Comparison of ENCODE assay signal across 8 cellular contexts in genomic region chr12:79689041-79689476, GRCh38. TPM values are rescaled to one million over a fixed set of nuclear protein-coding genes. Genes with fewer than 3 reads are reported as not detected.
A peak's percentile ranks its signal among the peaks of the same experiment; 100 is the strongest.
DNase-seq lines count a peak whose midpoint lies in the region; ATAC-seq and TF ChIP-seq lines count a peak whose summit lies in the region.

No MANE protein-coding gene starts in this region.

- peak overlapping the region; percentile 89 for H3K4me3 ChIP-seq in GM06990 (replicated peaks; ENCODE audit: low read depth, low read length)
- H3K4me3 ChIP-seq in breast epithelium: peak overlapping the region; percentile 77 to 98 (median 92)
- H3K4me3 ChIP-seq in mucosa of rectum (ENCODE audit: low read length in 2 of 2): peak overlapping the region; percentile 90 to 95

- no peak for ATAC-seq in HG03432 (IDR thresholded peaks at IDR 0.05; ENCODE audit: unreplicated experiment)

- TF ChIP-seq CTCF in GM06990 (IDR thresholded peaks at IDR 0.05; ENCODE audit: insufficient read depth, low read length, poor library complexity, severe bottlenecking) (no peak), breast epithelium (IDR thresholded peaks at IDR 0.05) (no peak)

- no peak for TF ChIP-seq POLR2A in breast epithelium (IDR thresholded peaks at IDR 0.05)

- H3K27ac ChIP-seq in breast epithelium (peak overlapping the region; percentile 94 to 98), mucosa of rectum (ENCODE audit: low read depth in 2 of 2, low read length in 2 of 2) (peak overlapping the region; percentile 88 to 98)

- H3K9me3 ChIP-seq in breast epithelium (no peaks in the 10 kb centered on the region), mucosa of rectum (ENCODE audit: control insufficient read depth in 2 of 2, low read length in 2 of 2) (no peaks in the 10 kb centered on the region)

- H3K4me1 ChIP-seq in breast epithelium: peaks cover 0 to 9% of the 10 kb centered on the region in 2 donors
- H3K4me1 ChIP-seq in mucosa of rectum (ENCODE audit: control insufficient read depth in 2 of 2, insufficient read depth in 2 of 2, low read length in 2 of 2): peaks cover 11 to 18% of the 10 kb centered on the region in 2 donors

- H3K27me3 ChIP-seq in GM06990 (replicated peaks; ENCODE audit: control insufficient read depth, insufficient read depth, low read length) (no peaks in the 10 kb centered on the region), breast epithelium (no peaks in the 10 kb centered on the region), mucosa of rectum (ENCODE audit: control insufficient read depth in 2 of 2, insufficient read depth in 2 of 2, low read length in 2 of 2) (no peaks in the 10 kb centered on the region)

- intact Hi-C loops in breast epithelium (cut with DNase I; ENCODE audit: low total_unique reads): no loop called here

- DNase-seq in GM06990 (ENCODE audit: extremely low read depth, insufficient read length): peak; percentile 18
- DNase-seq in HT-29 (ENCODE audit: low spot score): peak; percentile 62
- DNase-seq in breast epithelium (ENCODE audit: low spot score in 2 of 2): no peak
- DNase-seq in NCI-H2196 treated with DMSO at 0.1 percent for 48 hours (lab: John Stamatoyannopoulos, UW; ENCODE audit: unreplicated experiment): no peak
- DNase-seq in stimulated activated CD4-positive, alpha-beta T cell treated with anti-CD3 and anti-CD28 coated beads, Interleukin-4, amount 100 ng/mL, for 1 hour: no peak
- no peak for DNase-seq in D341Med (ENCODE audit: low spot score)

- H3K9ac ChIP-seq in mucosa of rectum (ENCODE audit: low read depth in 1 of 2, low read length in 2 of 2): peak overlapping the region; percentile 73 to 92

- no peaks in the 10 kb centered on the region for H3K36me3 ChIP-seq in GM06990 (ENCODE audit: control insufficient read depth, insufficient read depth, low read length)
- H3K36me3 ChIP-seq in breast epithelium: no peaks in the 10 kb centered on the region
- no peaks in the 10 kb centered on the region for H3K36me3 ChIP-seq in mucosa of rectum (ENCODE audit: control insufficient read depth in 2 of 2, insufficient read depth in 2 of 2, low read length in 2 of 2)

RNA-seq across cellular contexts. Expression of gene PAWR, which starts 1.7 kb away (rescaled TPM):
- total RNA-seq in HT-29 (2014; rRNA removed; shearing (Covaris generic)): 255 and 306 TPM in 2 replicates
- total RNA-seq in breast epithelium: 100 to 1,000 TPM in 2 of 3 donors, 10 to 100 TPM in 1; 17.0 to 155 (median 101) TPM

Comparison
In these comparisons a context has a peak if more than half of its experiments do, and no peak if none do; other contexts are left out.
1. DNase-seq: peak in GM06990 (single experiment) and HT-29 (single experiment); none in breast epithelium (0 of 2), NCI-H2196 treated with DMSO at 0.1 percent for 48 hours (single experiment), stimulated activated CD4-positive, alpha-beta T cell treated with anti-CD3 and anti-CD28 coated beads, Interleukin-4, amount 100 ng/mL, for 1 hour (single experiment) and D341Med (single experiment).
2. Peak in every context shown above with its lines, with median percentiles within 50 percentile points of each other: H3K4me3 ChIP-seq.